23 cellular contexts compared by ENCODE assay signal in genomic region chr9:18397076-18397475, GRCh38.
"Had no signal": no experiment of that assay in that cellular context is flagged by ENCODE, and none has a peak within 500 bp of the region (broad histone marks: within the 10 kb centered on the region; RNA-seq: fewer than 3 reads in every experiment).

No MANE protein-coding gene starts in this region.

- H3K27me3 ChIP-seq: ovary, stomach, testis, thyroid gland, transverse colon, upper lobe of left lung had no signal

- H3K27ac ChIP-seq: left ventricle myocardium inferior, ovary, skin epidermis, stomach, testis, thyroid gland, transverse colon, upper lobe of left lung had no signal

- DNase-seq: hypothalamus; islet precursor cell; left ventricle myocardium inferior; mesendoderm; midbrain; mucosa of descending colon; naive thymus-derived CD4-positive, alpha-beta T cell; ovary; retina; right cardiac atrium; stimulated activated CD4-positive, alpha-beta T cell treated with anti-CD3 and anti-CD28 coated beads, Interleukin-12 subunit alpha, Interleukin-12 subunit beta, amount 100 ng/mL, for 4 hours; stimulated activated CD4-positive, alpha-beta T cell treated with anti-CD3 and anti-CD28 coated beads, Interleukin-15, amount 100 ng/mL, for 24 hours; stimulated activated CD4-positive, alpha-beta T cell treated with anti-CD3 and anti-CD28 coated beads, Interleukin-2, amount 100 ng/mL, for 24 hours; stimulated activated CD4-positive, alpha-beta T cell treated with anti-CD3 and anti-CD28 coated beads, Interleukin-4, amount 100 ng/mL, for 1 hour; stimulated activated naive B cell treated with anti-CD40 and anti-IgM and Interleukin-4, amounts not matched to agents 10 μg/mL and 1 μg/mL and 100 μg/mL, for 72 hours; stimulated activated naive CD8-positive, alpha-beta T cell treated with anti-CD3 and anti-CD28 coated beads, Interleukin-15, Interleukin-2, amounts not matched to agents 100 U/mL and 50 U/mL, for 24 hours; stomach; testis; thyroid gland; transverse colon; upper lobe of left lung had no signal

- H3K36me3 ChIP-seq: left ventricle myocardium inferior, ovary, stomach, thyroid gland, transverse colon, upper lobe of left lung had no signal

- H3K9me3 ChIP-seq: left ventricle myocardium inferior, mucosa of descending colon, ovary, stomach, testis, thyroid gland, transverse colon, upper lobe of left lung had no signal

- H3K4me3 ChIP-seq: left ventricle myocardium inferior, lung, mucosa of descending colon, ovary, skin epidermis, stomach, testis, thyroid gland, transverse colon, upper lobe of left lung had no signal
